Comparison of ENCODE assay signal across 8 cellular contexts in the genomic region with DNA sequence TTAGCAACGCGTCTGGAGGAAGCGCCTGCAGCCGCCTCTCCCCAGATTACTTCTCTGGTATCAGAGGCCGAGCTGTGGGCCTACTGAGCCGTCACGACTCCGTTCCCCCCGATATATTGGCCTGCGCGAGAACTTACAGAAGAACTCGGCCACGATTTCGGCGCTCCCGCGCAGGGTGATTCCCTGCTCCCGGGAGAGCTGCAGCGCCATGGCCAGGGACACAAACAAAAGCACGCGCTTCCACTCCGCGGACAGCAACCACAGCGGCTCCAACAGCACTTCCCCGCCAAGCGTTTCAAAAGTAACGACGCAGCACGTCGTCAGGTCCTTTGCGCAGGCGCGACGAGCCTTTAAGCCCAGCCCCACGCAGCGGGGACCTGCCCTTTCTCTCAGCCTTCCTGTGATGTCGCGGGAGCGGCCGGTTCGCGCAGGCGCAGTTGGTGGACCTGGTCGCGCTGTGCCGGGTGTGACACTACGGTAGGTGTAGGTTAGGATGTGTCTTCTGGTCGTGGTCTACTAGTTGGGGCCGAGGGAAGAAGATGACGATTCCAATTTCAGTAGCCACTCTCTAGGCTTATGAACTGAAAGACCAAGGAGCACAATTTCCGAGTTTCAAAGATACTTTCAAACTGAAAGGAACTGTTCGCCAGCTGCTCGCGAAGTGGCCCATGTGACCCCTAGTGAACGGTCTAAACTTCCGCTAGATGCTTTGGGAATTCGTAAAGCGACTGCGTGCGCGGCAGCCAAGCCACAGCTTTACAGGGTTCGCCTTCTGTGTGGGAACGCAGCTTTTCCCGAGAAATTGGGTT. TPM values are rescaled to one million over a fixed set of nuclear protein-coding genes. Genes with fewer than 3 reads are reported as not detected.
A peak's percentile ranks its signal among the peaks of the same experiment; 100 is the strongest.
DNase-seq lines count a peak whose midpoint lies in the region; ATAC-seq and TF ChIP-seq lines count a peak whose summit lies in the region.

TSS of gene MAD2L1 (minus strand) at position 324 of the 809 bp plus-strand sequence. CDS start at position 210, 114 bp downstream.

- TF ChIP-seq CTCF in GM06990 (IDR thresholded peaks at IDR 0.05; ENCODE audit: insufficient read depth, low read length, poor library complexity, severe bottlenecking), result no peak

- H3K36me3 Mint-ChIP-seq in activated naive CD4-positive, alpha-beta T cell treated with anti-CD3 and anti-CD28 coated beads, Interleukin-2, amount 50 U/mL, for 24 hours, result no peaks in the 10 kb centered on the region

- no peaks in the 10 kb centered on the region for H3K27me3 ChIP-seq in GM06990 (replicated peaks; ENCODE audit: control insufficient read depth, insufficient read depth, low read length)

- no peaks in the 10 kb centered on the region for H3K9me3 Mint-ChIP-seq in activated naive CD4-positive, alpha-beta T cell treated with anti-CD3 and anti-CD28 coated beads, Interleukin-2, amount 50 U/mL, for 24 hours

- peak within 1 kb of the TSS; percentile 88 for H3K4me3 ChIP-seq in GM06990 (replicated peaks; ENCODE audit: low read depth, low read length)

- peak within 1 kb of the TSS; percentile 97 for H3K4me3 Mint-ChIP-seq in activated naive CD4-positive, alpha-beta T cell treated with anti-CD3 and anti-CD28 coated beads, Interleukin-2, amount 50 U/mL, for 24 hours

- ATAC-seq in HG02588 (IDR thresholded peaks at IDR 0.05; ENCODE audit: unreplicated experiment), result peak; percentile 92
- ATAC-seq in SK-N-SH treated with all-trans-retinoic acid at 6 μM for 48 hours, result peak; percentile 95

- peaks cover 79% of the 10 kb centered on the region for H3K4me1 Mint-ChIP-seq in activated naive CD4-positive, alpha-beta T cell treated with anti-CD3 and anti-CD28 coated beads, Interleukin-2, amount 50 U/mL, for 24 hours

- H3K27ac Mint-ChIP-seq in activated naive CD4-positive, alpha-beta T cell treated with anti-CD3 and anti-CD28 coated beads, Interleukin-2, amount 50 U/mL, for 24 hours, result peak within 1 kb of the TSS; percentile 97

- no peaks in the 10 kb centered on the region for H3K27me3 Mint-ChIP-seq in activated naive CD4-positive, alpha-beta T cell treated with anti-CD3 and anti-CD28 coated beads, Interleukin-2, amount 50 U/mL, for 24 hours

- peak within 1 kb of the TSS; percentile 95 for H3K27ac ChIP-seq in temporal lobe (ENCODE audit: low read depth, low read length)

- peak; percentile 99 for DNase-seq in GM06990 (ENCODE audit: extremely low read depth, insufficient read length)
- DNase-seq in NCI-H1092 (lab: John Stamatoyannopoulos, UW), result peak; percentile 98
- peak; percentile 98 for DNase-seq in globus pallidus (ENCODE audit: low spot score)
- DNase-seq in nucleus accumbens (lab: John Stamatoyannopoulos, UW), result peak; percentile 88 to 100 (median 97)

- no peaks in the 10 kb centered on the region for H3K36me3 ChIP-seq in GM06990 (ENCODE audit: control insufficient read depth, insufficient read depth, low read length)

TF ChIP-seq in SK-N-SH treated with all-trans-retinoic acid at 6 μM for 48 hours, 23 proteins besides CTCF, POLR2A, EP300 and RAD21 (continues in another document):
- TF ChIP-seq ZC3H10 (CRISPR knock-in tag; IDR thresholded peaks at IDR 0.05), result no peak
- TF ChIP-seq PATZ1 (CRISPR knock-in tag; IDR thresholded peaks at IDR 0.05; ENCODE audit: borderline replicate concordance), result no peak
- no peak for TF ChIP-seq TCF4 (CRISPR knock-in tag; IDR thresholded peaks at IDR 0.05; ENCODE audit: borderline replicate concordance)
- no peak for TF ChIP-seq ZFP3 (CRISPR knock-in tag; IDR thresholded peaks at IDR 0.05)
- no peak for TF ChIP-seq ZFP30 (CRISPR knock-in tag; IDR thresholded peaks at IDR 0.05)
- TF ChIP-seq POU6F1 (CRISPR knock-in tag; IDR thresholded peaks at IDR 0.05; ENCODE audit: borderline replicate concordance, low read depth), result no peak
- TF ChIP-seq RARB (CRISPR knock-in tag; IDR thresholded peaks at IDR 0.05), result no peak
- 0 out of 2 replicates have a peak, but pooled peaks have one; percentile 15 for TF ChIP-seq CREB5 (CRISPR knock-in tag; IDR thresholded peaks at IDR 0.05; ENCODE audit: low read depth)
- TF ChIP-seq BACH2 (CRISPR knock-in tag; IDR thresholded peaks at IDR 0.05; ENCODE audit: borderline replicate concordance), result no peak
- TF ChIP-seq SNAI2 (CRISPR knock-in tag; IDR thresholded peaks at IDR 0.05), result no peak
- no peak for TF ChIP-seq CSDC2 (CRISPR knock-in tag; IDR thresholded peaks at IDR 0.05)
- TF ChIP-seq, protein P1, sequence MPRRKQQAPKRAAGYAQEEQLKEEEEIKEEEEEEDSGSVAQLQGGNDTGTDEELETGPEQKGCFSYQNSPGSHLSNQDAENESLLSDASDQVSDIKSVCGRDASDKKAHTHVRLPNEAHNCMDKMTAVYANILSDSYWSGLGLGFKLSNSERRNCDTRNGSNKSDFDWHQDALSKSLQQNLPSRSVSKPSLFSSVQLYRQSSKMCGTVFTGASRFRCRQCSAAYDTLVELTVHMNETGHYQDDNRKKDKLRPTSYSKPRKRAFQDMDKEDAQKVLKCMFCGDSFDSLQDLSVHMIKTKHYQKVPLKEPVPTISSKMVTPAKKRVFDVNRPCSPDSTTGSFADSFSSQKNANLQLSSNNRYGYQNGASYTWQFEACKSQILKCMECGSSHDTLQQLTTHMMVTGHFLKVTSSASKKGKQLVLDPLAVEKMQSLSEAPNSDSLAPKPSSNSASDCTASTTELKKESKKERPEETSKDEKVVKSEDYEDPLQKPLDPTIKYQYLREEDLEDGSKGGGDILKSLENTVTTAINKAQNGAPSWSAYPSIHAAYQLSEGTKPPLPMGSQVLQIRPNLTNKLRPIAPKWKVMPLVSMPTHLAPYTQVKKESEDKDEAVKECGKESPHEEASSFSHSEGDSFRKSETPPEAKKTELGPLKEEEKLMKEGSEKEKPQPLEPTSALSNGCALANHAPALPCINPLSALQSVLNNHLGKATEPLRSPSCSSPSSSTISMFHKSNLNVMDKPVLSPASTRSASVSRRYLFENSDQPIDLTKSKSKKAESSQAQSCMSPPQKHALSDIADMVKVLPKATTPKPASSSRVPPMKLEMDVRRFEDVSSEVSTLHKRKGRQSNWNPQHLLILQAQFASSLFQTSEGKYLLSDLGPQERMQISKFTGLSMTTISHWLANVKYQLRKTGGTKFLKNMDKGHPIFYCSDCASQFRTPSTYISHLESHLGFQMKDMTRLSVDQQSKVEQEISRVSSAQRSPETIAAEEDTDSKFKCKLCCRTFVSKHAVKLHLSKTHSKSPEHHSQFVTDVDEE (CRISPR knock-in tag; IDR thresholded peaks at IDR 0.05), result no peak
- TF ChIP-seq, protein P2, sequence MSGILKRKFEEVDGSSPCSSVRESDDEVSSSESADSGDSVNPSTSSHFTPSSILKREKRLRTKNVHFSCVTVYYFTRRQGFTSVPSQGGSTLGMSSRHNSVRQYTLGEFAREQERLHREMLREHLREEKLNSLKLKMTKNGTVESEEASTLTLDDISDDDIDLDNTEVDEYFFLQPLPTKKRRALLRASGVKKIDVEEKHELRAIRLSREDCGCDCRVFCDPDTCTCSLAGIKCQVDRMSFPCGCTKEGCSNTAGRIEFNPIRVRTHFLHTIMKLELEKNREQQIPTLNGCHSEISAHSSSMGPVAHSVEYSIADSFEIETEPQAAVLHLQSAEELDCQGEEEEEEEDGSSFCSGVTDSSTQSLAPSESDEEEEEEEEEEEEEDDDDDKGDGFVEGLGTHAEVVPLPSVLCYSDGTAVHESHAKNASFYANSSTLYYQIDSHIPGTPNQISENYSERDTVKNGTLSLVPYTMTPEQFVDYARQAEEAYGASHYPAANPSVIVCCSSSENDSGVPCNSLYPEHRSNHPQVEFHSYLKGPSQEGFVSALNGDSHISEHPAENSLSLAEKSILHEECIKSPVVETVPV (CRISPR knock-in tag; IDR thresholded peaks at IDR 0.05), result 0 out of 2 replicates have a peak, but pooled peaks have one; percentile 55
- no peak for TF ChIP-seq ZNF70 (CRISPR knock-in tag; IDR thresholded peaks at IDR 0.05)
- peak; percentile 49; the same call in 1 of the 2 replicates for TF ChIP-seq ZNF8 (CRISPR knock-in tag; IDR thresholded peaks at IDR 0.05)
- TF ChIP-seq ISL1 (CRISPR knock-in tag; IDR thresholded peaks at IDR 0.05), result no peak

RNA-seq across cellular contexts. Expression of gene MAD2L1, which starts in this region (rescaled TPM):
- 5.7 TPM for total RNA-seq in temporal lobe

Comparison
In these comparisons a context has a peak if more than half of its experiments do, and no peak if none do; other contexts are left out.
1. Peak in every context shown above with its lines: DNase-seq, ATAC-seq, H3K4me3 ChIP-seq and H3K27ac ChIP-seq.